15 cellular contexts compared by ENCODE assay signal in genomic region chrX:40987413-40987812, GRCh38.
A peak's percentile ranks its signal among the peaks of the same experiment; 100 is the strongest.
DNase-seq lines count a peak whose midpoint lies in the region; TF ChIP-seq lines count a peak whose summit lies in the region.
"Had no signal": no experiment of that assay in that cellular context is flagged by ENCODE, and none has a peak within 500 bp of the region (broad histone marks: within the 10 kb centered on the region; RNA-seq: fewer than 3 reads in every experiment).

No MANE protein-coding gene starts in this region.

- H2BK5ac ChIP-seq in mesendoderm (ENCODE audit: low read length), result no peak overlapping the region

- no peak overlapping the region for H3K9ac ChIP-seq in endodermal cell (ENCODE audit: extremely low read depth, low read length, poor library complexity, severe bottlenecking)
- H3K9ac ChIP-seq in mesendoderm (ENCODE audit: low read length), result no peak overlapping the region
- H3K9ac ChIP-seq: BLaER1, GM23248 had no signal

- peaks cover 3% of the 10 kb centered on the region for H3K36me3 Mint-ChIP-seq in endodermal cell (ENCODE audit: low read depth)
- no peaks in the 10 kb centered on the region for H3K36me3 Mint-ChIP-seq in activated naive CD4-positive, alpha-beta T cell treated with anti-CD3 and anti-CD28 coated beads for 36 hours (ENCODE audit: low read depth)
- H3K36me3 Mint-ChIP-seq: CD8-positive, alpha-beta memory T cell had no signal

- H3K27ac ChIP-seq in endodermal cell (ENCODE audit: low read depth, low read length) (no peak overlapping the region), mesendoderm (ENCODE audit: low read depth, low read length) (no peak overlapping the region)
- H3K27ac ChIP-seq: BLaER1, GM23248 had no signal

- H4K5ac ChIP-seq in mesendoderm (ENCODE audit: low read length), result no peak overlapping the region

- H3K4me3 ChIP-seq in endodermal cell (ENCODE audit: low read length), result no peak overlapping the region
- no peak overlapping the region for H3K4me3 ChIP-seq in mesendoderm (ENCODE audit: low read length)
- H3K4me3 ChIP-seq: BLaER1, GM23248 had no signal

- no peaks in the 10 kb centered on the region for H3K79me2 ChIP-seq in mesendoderm (ENCODE audit: control insufficient read depth, insufficient read depth, low read length)

- H3K79me1 ChIP-seq in mesendoderm (ENCODE audit: low read length), result no peaks in the 10 kb centered on the region

- no peak overlapping the region for H3K23ac ChIP-seq in mesendoderm (ENCODE audit: low read length)

- H3K56ac ChIP-seq in mesendoderm (ENCODE audit: low read length), result no peak overlapping the region

- peaks cover 5% of the 10 kb centered on the region for H3K4me1 Mint-ChIP-seq in endodermal cell
- no peaks in the 10 kb centered on the region for H3K4me1 Mint-ChIP-seq in activated naive CD4-positive, alpha-beta T cell treated with anti-CD3 and anti-CD28 coated beads for 36 hours (ENCODE audit: low read depth)
- H3K4me1 Mint-ChIP-seq: CD8-positive, alpha-beta memory T cell had no signal

- H3K36me3 ChIP-seq in endodermal cell (ENCODE audit: control insufficient read depth, insufficient read depth, low read length), result no peaks in the 10 kb centered on the region
- no peaks in the 10 kb centered on the region for H3K36me3 ChIP-seq in mesendoderm (ENCODE audit: control insufficient read depth, insufficient read depth, low read length)
- H3K36me3 ChIP-seq: BLaER1 had no signal

- H4K8ac ChIP-seq in mesendoderm (ENCODE audit: low read depth, low read length), result no peak overlapping the region

- intact Hi-C loops in activated naive CD4-positive, alpha-beta T cell treated with anti-CD3 and anti-CD28 coated beads for 36 hours (cut with micrococcal nuclease), result no loop called here

- H3K9me3 ChIP-seq in endodermal cell (ENCODE audit: control insufficient read depth, low read length), result no peaks in the 10 kb centered on the region

- H2BK15ac ChIP-seq in mesendoderm (replicated peaks; ENCODE audit: low read depth), result no peak overlapping the region

- H3K4me3 Mint-ChIP-seq in endodermal cell, result no peak overlapping the region
- H3K4me3 Mint-ChIP-seq in activated naive CD4-positive, alpha-beta T cell treated with anti-CD3 and anti-CD28 coated beads for 36 hours, result no peak overlapping the region
- H3K4me3 Mint-ChIP-seq: CD8-positive, alpha-beta memory T cell; HFFc6 had no signal

- WGBS in endodermal cell (ENCODE audit: insufficient coverage in 1 of 2, insufficient read length in 1 of 2), 2 experiments, result 45% methylated on average over 2 of the region's 2 CpGs; no CpG with 5 or more reads in 1 of the 2 experiments
- WGBS in mesendoderm (ENCODE audit: extremely low coverage, insufficient coverage, low lambda C conversion rate), result no CpG with 5 or more reads among the region's 2 CpGs

- H3K9me3 Mint-ChIP-seq in endodermal cell, result peaks cover 32% of the 10 kb centered on the region
- peaks cover 8% of the 10 kb centered on the region for H3K9me3 Mint-ChIP-seq in activated naive CD4-positive, alpha-beta T cell treated with anti-CD3 and anti-CD28 coated beads for 36 hours
- H3K9me3 Mint-ChIP-seq: CD8-positive, alpha-beta memory T cell; HFFc6 had no signal

- H3K27me3 ChIP-seq in endodermal cell (ENCODE audit: control insufficient read depth, insufficient read depth, low read length, poor library complexity, severe bottlenecking), result no peaks in the 10 kb centered on the region
- H3K27me3 ChIP-seq in mesendoderm (ENCODE audit: insufficient read depth, low read length, poor library complexity), result no peaks in the 10 kb centered on the region
- H3K27me3 ChIP-seq: BLaER1 had no signal

- no peak overlapping the region for H3K4me2 ChIP-seq in mesendoderm (ENCODE audit: low read length)
- H3K4me2 ChIP-seq: BLaER1 had no signal

- no peak overlapping the region for H2BK120ac ChIP-seq in mesendoderm (ENCODE audit: low read depth, low read length)

- no peak for TF ChIP-seq CTCF in endodermal cell (conservative IDR thresholded peaks at IDR 0.05)

- CTCF ChIA-PET in activated naive CD4-positive, alpha-beta T cell treated with anti-CD3 and anti-CD28 coated beads for 36 hours (lab: Charles Lee), result interaction anchor here (0.6 kb wide), 1 partner anchor 113 kb away, joined by 4 read pairs; no protein-coding TSS in a partner anchor

- no peak overlapping the region for H3K18ac ChIP-seq in mesendoderm (ENCODE audit: low read length)

- no peak overlapping the region for H3K4ac ChIP-seq in mesendoderm (ENCODE audit: low read depth, low read length)

- H3K27me3 Mint-ChIP-seq in endodermal cell (ENCODE audit: insufficient read depth), result no peaks in the 10 kb centered on the region
- H3K27me3 Mint-ChIP-seq in activated naive CD4-positive, alpha-beta T cell treated with anti-CD3 and anti-CD28 coated beads for 36 hours (ENCODE audit: low read depth), result no peaks in the 10 kb centered on the region

- H3K4me1 ChIP-seq in endodermal cell (ENCODE audit: control insufficient read depth, insufficient read depth, low read length), result no peaks in the 10 kb centered on the region
- H3K4me1 ChIP-seq in mesendoderm (ENCODE audit: control insufficient read depth, low read depth, low read length), result peaks cover 2% of the 10 kb centered on the region
- H3K4me1 ChIP-seq: BLaER1 had no signal

- peak overlapping the region; percentile 57 for H3K27ac Mint-ChIP-seq in endodermal cell
- no peak overlapping the region for H3K27ac Mint-ChIP-seq in activated naive CD4-positive, alpha-beta T cell treated with anti-CD3 and anti-CD28 coated beads for 36 hours
- H3K27ac Mint-ChIP-seq: HFFc6 had no signal

- peak; percentile 56 for DNase-seq in ELF-1 (ENCODE audit: low read depth, low spot score)
- DNase-seq in HUDEP-2 (lab: John Stamatoyannopoulos, UW; ENCODE audit: unreplicated experiment in 76 of 76), result peak in 42 of 76 experiments; percentile 0 to 56 (median 12)
- peak; percentile 68 for DNase-seq in endodermal cell
- peak; percentile 75 for DNase-seq in mesendoderm
- no peak for DNase-seq in stimulated activated CD4-positive, alpha-beta T cell treated with anti-CD3 and anti-CD28 coated beads, Interleukin-4, amount 100 ng/mL, for 1 hour
- DNase-seq in hippocampal formation (lab: John Stamatoyannopoulos, UW), result no peak
- no peak for DNase-seq in activated naive CD4-positive, alpha-beta T cell treated with anti-CD3 and anti-CD28 coated beads for 36 hours
- DNase-seq: 8988T; AML-193; CD8-positive, alpha-beta memory T cell; DMS53; GM23248; HCEC 1CT; HFFc6 had no signal

- H2AK5ac ChIP-seq in mesendoderm (ENCODE audit: low read length), result no peak overlapping the region

Comparison
In these comparisons a context has a peak if more than half of its experiments do, and no peak if none do; other contexts are left out.
1. DNase-seq: peak in ELF-1 (single experiment), HUDEP-2 (42 of 76), endodermal cell (single experiment) and mesendoderm (single experiment); none in stimulated activated CD4-positive, alpha-beta T cell treated with anti-CD3 and anti-CD28 coated beads, Interleukin-4, amount 100 ng/mL, for 1 hour (single experiment), hippocampal formation (0 of 2) and activated naive CD4-positive, alpha-beta T cell treated with anti-CD3 and anti-CD28 coated beads for 36 hours (single experiment).